ENCODE assay signal across 35 cellular contexts in genomic region chr9:31314241-31314640, GRCh38.
"Had no signal": no experiment of that assay in that cellular context is flagged by ENCODE, and none has a peak within 500 bp of the region (broad histone marks: within the 10 kb centered on the region; RNA-seq: fewer than 3 reads in every experiment).

No MANE protein-coding gene starts in this region.

- H3K79me2 ChIP-seq: hepatocyte had no signal

- H3K4me3 ChIP-seq: adrenal gland, ascending aorta, esophagus squamous epithelium, gastroesophageal sphincter, hepatocyte, pancreas, prostate gland, skin epidermis, upper lobe of left lung, vagina had no signal

- H3K4me1 ChIP-seq: adrenal gland, ascending aorta, esophagus squamous epithelium, gastroesophageal sphincter, pancreas, prostate gland, upper lobe of left lung, vagina had no signal

- H3K4me3 Mint-ChIP-seq: activated CD4-positive, alpha-beta memory T cell treated with anti-CD3 and anti-CD28 coated beads, Interleukin-2, amount 10 ng/mL, durations not matched to agents 7 days and 5 days; activated CD4-positive, alpha-beta T cell treated with anti-CD3 and anti-CD28 coated beads, Interleukin-2, amount 10 ng/mL, durations not matched to agents 7 days and 5 days; activated naive CD4-positive, alpha-beta T cell treated with anti-CD3 and anti-CD28 coated beads for 36 hours; activated naive CD8-positive, alpha-beta T cell treated with anti-CD3 and anti-CD28 coated beads for 36 hours; activated T-cell treated with anti-CD3 and anti-CD28 coated beads, Interleukin-2, amount 50 U/mL, for 4 hours; brain; naive thymus-derived CD8-positive, alpha-beta T cell; neural crest cell; stimulated activated effector memory CD8-positive, alpha-beta T cell treated with anti-CD3 and anti-CD28 coated beads, Interleukin-12 subunit alpha, Interleukin-12 subunit beta, amount 100 ng/mL, for 72 hours; stimulated activated naive CD8-positive, alpha-beta T cell treated with anti-CD3 and anti-CD28 coated beads, Interleukin-15, Interleukin-2, amounts not matched to agents 100 ng/mL and 50 ng/mL, for 24 hours; T-helper 17 cell; WTC11 had no signal

- H3K4me1 Mint-ChIP-seq: activated CD4-positive, alpha-beta memory T cell treated with anti-CD3 and anti-CD28 coated beads, Interleukin-2, amount 10 ng/mL, durations not matched to agents 7 days and 5 days; activated CD4-positive, alpha-beta T cell treated with anti-CD3 and anti-CD28 coated beads, Interleukin-2, amount 10 ng/mL, durations not matched to agents 7 days and 5 days; brain; neural crest cell; stimulated activated effector memory CD8-positive, alpha-beta T cell treated with anti-CD3 and anti-CD28 coated beads, Interleukin-12 subunit alpha, Interleukin-12 subunit beta, amount 100 ng/mL, for 72 hours; T-helper 17 cell had no signal

- H3K9me3 ChIP-seq: ascending aorta, esophagus squamous epithelium, gastroesophageal sphincter, pancreas, prostate gland, upper lobe of left lung, vagina had no signal

- H3K36me3 ChIP-seq: adrenal gland, ascending aorta, esophagus squamous epithelium, gastroesophageal sphincter, pancreas, prostate gland, upper lobe of left lung, vagina had no signal

- H3K36me3 Mint-ChIP-seq: brain; stimulated activated effector memory CD8-positive, alpha-beta T cell treated with anti-CD3 and anti-CD28 coated beads, Interleukin-12 subunit alpha, Interleukin-12 subunit beta, amount 100 ng/mL, for 72 hours; WTC11 had no signal

- H2AFZ ChIP-seq: hepatocyte had no signal

- H3K27me3 Mint-ChIP-seq: activated CD4-positive, alpha-beta memory T cell treated with anti-CD3 and anti-CD28 coated beads, Interleukin-2, amount 10 ng/mL, durations not matched to agents 7 days and 5 days; activated CD4-positive, alpha-beta T cell treated with anti-CD3 and anti-CD28 coated beads, Interleukin-2, amount 10 ng/mL, durations not matched to agents 7 days and 5 days; activated naive CD8-positive, alpha-beta T cell treated with anti-CD3 and anti-CD28 coated beads for 36 hours; brain; naive thymus-derived CD8-positive, alpha-beta T cell; stimulated activated naive CD8-positive, alpha-beta T cell treated with anti-CD3 and anti-CD28 coated beads, Interleukin-15, Interleukin-2, amounts not matched to agents 100 ng/mL and 50 ng/mL, for 24 hours; T-helper 17 cell had no signal

- ATAC-seq: activated T-cell treated with anti-CD3 and anti-CD28 coated beads, Interleukin-2, amount 50 U/mL, for 4 hours; gastroesophageal sphincter; left ventricle myocardium superior; naive thymus-derived CD8-positive, alpha-beta T cell; pancreas; sciatic nerve; stimulated activated effector memory CD8-positive, alpha-beta T cell treated with anti-CD3 and anti-CD28 coated beads, Interleukin-12 subunit alpha, Interleukin-12 subunit beta, amount 100 ng/mL, for 72 hours; T-helper 17 cell; WTC11 had no signal

- DNase-seq: activated CD4-positive, alpha-beta memory T cell treated with anti-CD3 and anti-CD28 coated beads, Interleukin-2, amount 10 ng/mL, durations not matched to agents 7 days and 5 days; activated CD4-positive, alpha-beta T cell treated with anti-CD3 and anti-CD28 coated beads for 1 hour; activated CD4-positive, alpha-beta T cell treated with anti-CD3 and anti-CD28 coated beads, Interleukin-2, amount 10 ng/mL, durations not matched to agents 7 days and 5 days; activated effector memory CD4-positive, alpha-beta T cell treated with anti-CD3 and anti-CD28 coated beads, Interleukin-2, amount 50 U/mL, for 16 hours; activated naive CD4-positive, alpha-beta T cell treated with anti-CD3 and anti-CD28 coated beads for 36 hours; activated naive CD8-positive, alpha-beta T cell treated with anti-CD3 and anti-CD28 coated beads for 36 hours; activated T-cell treated with anti-CD3 and anti-CD28 coated beads, Interleukin-2, amount 50 U/mL, for 4 hours; adrenal gland; cortex of kidney; esophagus squamous epithelium; islet precursor cell; left ventricle myocardium superior; midbrain; naive thymus-derived CD8-positive, alpha-beta T cell; nucleus accumbens; pancreas; retina; stimulated activated CD4-positive, alpha-beta T cell treated with anti-CD3 and anti-CD28 coated beads, Interleukin-4, amount 100 ng/mL, for 24 hours; substantia nigra; T-helper 17 cell; T1000; upper lobe of left lung had no signal

- H3K27me3 ChIP-seq: adrenal gland, ascending aorta, esophagus squamous epithelium, gastroesophageal sphincter, hepatocyte, pancreas, upper lobe of left lung, vagina had no signal

- H3K27ac ChIP-seq: adrenal gland, ascending aorta, epithelial cell of prostate, esophagus squamous epithelium, gastroesophageal sphincter, hepatocyte, pancreas, prostate gland, skin epidermis, upper lobe of left lung, vagina had no signal

- H3K27ac Mint-ChIP-seq: activated CD4-positive, alpha-beta memory T cell treated with anti-CD3 and anti-CD28 coated beads, Interleukin-2, amount 10 ng/mL, durations not matched to agents 7 days and 5 days; activated CD4-positive, alpha-beta T cell treated with anti-CD3 and anti-CD28 coated beads, Interleukin-2, amount 10 ng/mL, durations not matched to agents 7 days and 5 days; activated naive CD4-positive, alpha-beta T cell treated with anti-CD3 and anti-CD28 coated beads for 36 hours; activated naive CD8-positive, alpha-beta T cell treated with anti-CD3 and anti-CD28 coated beads for 36 hours; brain; stimulated activated effector memory CD8-positive, alpha-beta T cell treated with anti-CD3 and anti-CD28 coated beads, Interleukin-12 subunit alpha, Interleukin-12 subunit beta, amount 100 ng/mL, for 72 hours; stimulated activated naive CD8-positive, alpha-beta T cell treated with anti-CD3 and anti-CD28 coated beads, Interleukin-15, Interleukin-2, amounts not matched to agents 100 ng/mL and 50 ng/mL, for 24 hours; T-helper 17 cell; WTC11 had no signal

- H3K4me2 ChIP-seq: hepatocyte had no signal

- H3K9me3 Mint-ChIP-seq: activated CD4-positive, alpha-beta memory T cell treated with anti-CD3 and anti-CD28 coated beads, Interleukin-2, amount 10 ng/mL, durations not matched to agents 7 days and 5 days; activated CD4-positive, alpha-beta T cell treated with anti-CD3 and anti-CD28 coated beads, Interleukin-2, amount 10 ng/mL, durations not matched to agents 7 days and 5 days; brain; neural crest cell had no signal
